Comparison of ENCODE assay signal across 21 cellular contexts in the genomic region with DNA sequence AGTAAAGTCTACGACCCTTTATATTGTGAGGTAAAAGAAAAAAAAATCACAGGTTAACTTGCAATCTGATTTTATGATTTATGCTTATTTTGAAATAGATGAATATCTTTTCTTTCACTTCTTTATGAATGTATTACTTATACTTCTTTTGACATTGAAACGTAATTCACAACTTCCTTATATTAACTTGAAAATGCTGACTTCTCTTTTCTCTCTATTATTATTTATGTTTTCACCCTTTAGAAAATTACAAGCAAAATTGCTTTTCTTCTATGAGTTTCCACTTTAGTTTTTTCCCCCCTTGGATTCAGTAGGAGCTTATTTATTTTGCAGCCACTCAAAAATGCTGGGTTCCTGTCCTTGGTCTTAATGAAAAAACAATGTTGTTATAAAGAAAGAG. TPM values are rescaled to one million over a fixed set of nuclear protein-coding genes. Genes with fewer than 3 reads are reported as not detected.
DNase-seq lines count a peak whose midpoint lies in the region; ATAC-seq, FAIRE-seq and TF ChIP-seq lines count a peak whose summit lies in the region.
"Had no signal": no experiment of that assay in that cellular context is flagged by ENCODE, and none has a peak within 500 bp of the region (broad histone marks: within the 10 kb centered on the region; RNA-seq: fewer than 3 reads in every experiment).

No MANE protein-coding gene starts in this region.

- 49% methylated on average over 2 of the region's 2 CpGs for WGBS in right lobe of liver (ENCODE audit: insufficient coverage, low coverage, low lambda C conversion rate, missing lambda C conversion rate)

- TF ChIP-seq POLR2A in right lobe of liver (IDR thresholded peaks at IDR 0.05) (no peak), H54 (IDR thresholded peaks at IDR 0.05; ENCODE audit: low read depth, low read length) (no peak)

- H2AFZ ChIP-seq in ACC112 (ENCODE audit: low read length, unreplicated experiment): peak overlapping the region; percentile 63
- peak overlapping the region; percentile 32; the same call in 1 of the 2 replicates for H2AFZ ChIP-seq in KMS-11 (ENCODE audit: low read depth)
- peak overlapping the region; percentile 93 for H2AFZ ChIP-seq in neural progenitor cell (replicated peaks)

- intact Hi-C loops in right lobe of liver (cut with DNase I): loop anchor here in 1 of 2 donors (5.0 kb wide), 1 partner anchor 90 kb away; no protein-coding TSS in a partner anchor

- peaks cover 20% of the 10 kb centered on the region for H3K4me1 ChIP-seq in ACC112 (ENCODE audit: control insufficient read depth, insufficient read depth, low read length, unreplicated experiment)
- no peaks in the 10 kb centered on the region for H3K4me1 ChIP-seq in KMS-11 (ENCODE audit: low read depth, poor library complexity, severe bottlenecking)
- peaks cover 3% of the 10 kb centered on the region for H3K4me1 ChIP-seq in neural progenitor cell
- H3K4me1 ChIP-seq in right lobe of liver: peaks cover 0 to 5% (median 0%) of the 10 kb centered on the region in 4 donors
- H3K4me1 ChIP-seq: ascending aorta, Peyer's patch, vagina had no signal

- H3K4me2 ChIP-seq in KMS-11 (peak overlapping the region; percentile 30; the same call in 1 of the 2 replicates), neural progenitor cell (no peak overlapping the region)

- H3K9me3 ChIP-seq in neural progenitor cell (ENCODE audit: low read depth) (no peaks in the 10 kb centered on the region), right lobe of liver (no peaks in the 10 kb centered on the region)
- H3K9me3 ChIP-seq: ascending aorta, gastroesophageal sphincter, Peyer's patch, vagina had no signal

- H3K27ac ChIP-seq in ACC112 (ENCODE audit: low read depth, low read length) (no peak overlapping the region), KMS-11 (no peak overlapping the region), VCaP (peak overlapping the region; percentile 100), neural progenitor cell (no peak overlapping the region), right lobe of liver (no peak overlapping the region)
- H3K27ac ChIP-seq: ascending aorta, C4-2B, gastroesophageal sphincter, Peyer's patch, skin epidermis, vagina had no signal

- H3K4me3 Mint-ChIP-seq in neural progenitor cell: no peak overlapping the region
- H3K4me3 Mint-ChIP-seq: activated CD8-positive, alpha-beta T cell treated with anti-CD3 and anti-CD28 coated beads, Interleukin-2, amount 10 ng/mL, durations not matched to agents 7 days and 5 days; activated naive CD8-positive, alpha-beta T cell treated with anti-CD3 and anti-CD28 coated beads for 36 hours; stimulated activated naive CD8-positive, alpha-beta T cell treated with anti-CD3 and anti-CD28 coated beads, Interleukin-15, Interleukin-2, amounts not matched to agents 100 ng/mL and 50 ng/mL, for 24 hours had no signal

- H3K79me2 ChIP-seq in ACC112 (ENCODE audit: control insufficient read depth, insufficient read depth, low read length, unreplicated experiment) (no peaks in the 10 kb centered on the region), KMS-11 (ENCODE audit: insufficient read depth, low read depth) (no peaks in the 10 kb centered on the region), neural progenitor cell (ENCODE audit: low read depth) (no peaks in the 10 kb centered on the region)

- no peak overlapping the region for H3K27ac Mint-ChIP-seq in neural progenitor cell
- H3K27ac Mint-ChIP-seq: activated CD8-positive, alpha-beta T cell treated with anti-CD3 and anti-CD28 coated beads, Interleukin-2, amount 10 ng/mL, durations not matched to agents 7 days and 5 days; activated naive CD8-positive, alpha-beta T cell treated with anti-CD3 and anti-CD28 coated beads for 36 hours; stimulated activated naive CD8-positive, alpha-beta T cell treated with anti-CD3 and anti-CD28 coated beads, Interleukin-15, Interleukin-2, amounts not matched to agents 100 ng/mL and 50 ng/mL, for 24 hours had no signal

- H4K20me1 ChIP-seq in KMS-11 (ENCODE audit: insufficient read depth): no peaks in the 10 kb centered on the region
- no peaks in the 10 kb centered on the region for H4K20me1 ChIP-seq in neural progenitor cell (ENCODE audit: low read depth)

- FAIRE-seq in H54 (lab: Jason Lieb, UNC): no peak

- H3K4me3 ChIP-seq in ACC112 (ENCODE audit: low read depth, low read length) (peak overlapping the region; percentile 52), KMS-11 (IDR thresholded peaks at IDR 0.05; ENCODE audit: insufficient read depth, low read depth, low read length) (no peak overlapping the region), neural progenitor cell (no peak overlapping the region), right lobe of liver (no peak overlapping the region)
- H3K4me3 ChIP-seq: ascending aorta, gastroesophageal sphincter, Peyer's patch, skin epidermis, vagina had no signal

- DNase-seq in neural progenitor cell (ENCODE audit: low spot score) (no peak), right lobe of liver (no peak), HT-29 (ENCODE audit: low spot score) (no peak), NCI-H82 treated with DMSO at 0.1 percent for 48 hours (lab: John Stamatoyannopoulos, UW; ENCODE audit: unreplicated experiment) (no peak), H54 (ENCODE audit: insufficient read length, low spot score) (no peak)
- DNase-seq: activated effector memory CD4-positive, alpha-beta T cell treated with Interleukin-2 at 50 U/mL for 16 hours; activated naive CD8-positive, alpha-beta T cell treated with anti-CD3 and anti-CD28 coated beads for 36 hours; activated T-cell treated with anti-CD3 and anti-CD28 coated beads for 4 hours; H7 had no signal

- no peaks in the 10 kb centered on the region for H3K9me3 Mint-ChIP-seq in neural progenitor cell
- H3K9me3 Mint-ChIP-seq: activated naive CD8-positive, alpha-beta T cell treated with anti-CD3 and anti-CD28 coated beads for 36 hours; stimulated activated naive CD8-positive, alpha-beta T cell treated with anti-CD3 and anti-CD28 coated beads, Interleukin-15, Interleukin-2, amounts not matched to agents 100 ng/mL and 50 ng/mL, for 24 hours had no signal

- H3K27me3 Mint-ChIP-seq in neural progenitor cell (ENCODE audit: insufficient read depth, low read depth): peaks cover 6% of the 10 kb centered on the region

- H3K27me3 ChIP-seq in ACC112 (ENCODE audit: insufficient read depth, low read length) (no peaks in the 10 kb centered on the region), KMS-11 (ENCODE audit: insufficient read depth, low read depth) (no peaks in the 10 kb centered on the region), neural progenitor cell (no peaks in the 10 kb centered on the region), right lobe of liver (no peaks in the 10 kb centered on the region)
- H3K27me3 ChIP-seq: ascending aorta, gastroesophageal sphincter, Peyer's patch, vagina had no signal

- ATAC-seq in right lobe of liver: no peak

- no peak for TF ChIP-seq CTCF in KMS-11 (conservative IDR thresholded peaks at IDR 0.05; ENCODE audit: low read depth, low read length)
- TF ChIP-seq CTCF in VCaP (conservative IDR thresholded peaks at IDR 0.05): no peak
- TF ChIP-seq CTCF in neural progenitor cell (IDR thresholded peaks at IDR 0.05): no peak
- no peak for TF ChIP-seq CTCF in right lobe of liver (IDR thresholded peaks at IDR 0.05)

- H3K9ac ChIP-seq in KMS-11: no peak overlapping the region
- H3K9ac ChIP-seq in neural progenitor cell: no peak overlapping the region

- H3K4me1 Mint-ChIP-seq in neural progenitor cell: peaks cover 4% of the 10 kb centered on the region

- no peaks in the 10 kb centered on the region for H3K36me3 Mint-ChIP-seq in neural progenitor cell
- H3K36me3 Mint-ChIP-seq: activated naive CD8-positive, alpha-beta T cell treated with anti-CD3 and anti-CD28 coated beads for 36 hours had no signal

- H3K36me3 ChIP-seq in ACC112 (ENCODE audit: insufficient read depth, low read length) (no peaks in the 10 kb centered on the region), KMS-11 (ENCODE audit: insufficient read depth) (no peaks in the 10 kb centered on the region), neural progenitor cell (no peaks in the 10 kb centered on the region), right lobe of liver (no peaks in the 10 kb centered on the region)
- H3K36me3 ChIP-seq: ascending aorta, gastroesophageal sphincter, Peyer's patch, vagina had no signal

- H3F3A ChIP-seq in neural progenitor cell (ENCODE audit: low read depth): no peaks in the 10 kb centered on the region

RNA-seq across cellular contexts. Expression of a gene that starts 25.4 kb away (rescaled TPM):
- total RNA-seq in neural progenitor cell (ENCODE audit: low replicate concordance) (not detected in 2 replicates), right lobe of liver (under 1 TPM in 5 of 6 experiments, not detected in 1; 0.12 to 0.49 (median 0.22) TPM)
- 2.8 and 4.0 TPM in 2 replicates for total RNA-seq in HT-29 (2014; rRNA removed; shearing (Covaris generic))
- total RNA-seq: activated CD8-positive, alpha-beta T cell treated with anti-CD3 and anti-CD28 coated beads, Interleukin-2, amount 10 ng/mL, durations not matched to agents 7 days and 5 days; activated naive CD8-positive, alpha-beta T cell treated with anti-CD3 and anti-CD28 coated beads for 36 hours; T-helper 1 cell treated with Interleukin-12 subunit alpha and Interleukin-12 subunit beta and Interleukin-4 antibody, amounts not matched to agents 30 ng/mL and 1 ng/mL, for 36 hours had no signal

Comparison
In these comparisons a context has a peak if more than half of its experiments do, and no peak if none do; other contexts are left out.
1. H2AFZ ChIP-seq: peak in every context shown above with its lines; median percentile 93 in neural progenitor cell; 63 in ACC112; 32 in KMS-11.